ENCODE assay signal across 1 cellular context in genomic region chr10:102502337-102503151, GRCh38.
TF ChIP-seq lines count a peak whose summit lies in the region.

ACTR1A (minus strand) TSS chr10:102502712; CDS start chr10:102502647, 65 bp downstream.

TF ChIP-seq in HepG2, 621 proteins besides CTCF, POLR2A, EP300 and RAD21 (continued from another document and continues in another):
- TF ChIP-seq UBTF (CRISPR knock-in tag; IDR thresholded peaks at IDR 0.05), result peak; percentile 10
- TF ChIP-seq KDM6A (CRISPR knock-in tag; IDR thresholded peaks at IDR 0.05; ENCODE audit: low read depth), result no peak
- TF ChIP-seq ONECUT2 (CRISPR knock-in tag; IDR thresholded peaks at IDR 0.05), result no peak
- no peak for TF ChIP-seq SCMH1 (CRISPR knock-in tag; IDR thresholded peaks at IDR 0.05; ENCODE audit: borderline replicate concordance)
- no peak for TF ChIP-seq JUND (CRISPR knock-in tag; IDR thresholded peaks at IDR 0.05)
- 0 out of 2 replicates have a peak, but pooled peaks have one; percentile 51 for TF ChIP-seq ZNF513 (CRISPR knock-in tag; conservative IDR thresholded peaks at IDR 0.05)
- TF ChIP-seq ZNF143 (CRISPR knock-in tag; IDR thresholded peaks at IDR 0.05), result peak; percentile 98
- 0 out of 2 replicates have a peak, but pooled peaks have one; percentile 57 for TF ChIP-seq ZNF639 (CRISPR knock-in tag; conservative IDR thresholded peaks at IDR 0.05)
- TF ChIP-seq FOXJ3 (CRISPR knock-in tag; IDR thresholded peaks at IDR 0.05; ENCODE audit: borderline replicate concordance), result peak; percentile 37; the same call in 1 of the 2 replicates
- TF ChIP-seq ZNF616 (CRISPR knock-in tag; IDR thresholded peaks at IDR 0.05; ENCODE audit: low read depth), result no peak
- no peak for TF ChIP-seq CHCHD3 (CRISPR knock-in tag; IDR thresholded peaks at IDR 0.05)
- TF ChIP-seq GMEB2 (CRISPR knock-in tag; IDR thresholded peaks at IDR 0.05; ENCODE audit: low read depth), result peak; percentile 64; the same call in 1 of the 2 replicates
- no peak for TF ChIP-seq EED (CRISPR knock-in tag; IDR thresholded peaks at IDR 0.05)
- 0 out of 2 replicates have a peak, but pooled peaks have one; percentile 59 for TF ChIP-seq POLR2G (IDR thresholded peaks at IDR 0.05; ENCODE audit: low read depth, low read length)
- TF ChIP-seq ISL2 (CRISPR knock-in tag; IDR thresholded peaks at IDR 0.05), result no peak
- TF ChIP-seq MLLT10 (CRISPR knock-in tag; IDR thresholded peaks at IDR 0.05), result no peak
- TF ChIP-seq CEBPZ (IDR thresholded peaks at IDR 0.05; ENCODE audit: low read length), result no peak
- TF ChIP-seq DZIP1 (CRISPR knock-in tag; IDR thresholded peaks at IDR 0.05), result no peak
- no peak for TF ChIP-seq HIVEP1 (CRISPR knock-in tag; IDR thresholded peaks at IDR 0.05)
- TF ChIP-seq TFE3 (CRISPR knock-in tag; IDR thresholded peaks at IDR 0.05), result peak; percentile 12; the same call in 1 of the 2 replicates
- TF ChIP-seq ZNF691 (CRISPR knock-in tag; IDR thresholded peaks at IDR 0.05; ENCODE audit: borderline replicate concordance, low read depth), result no peak
- no peak for TF ChIP-seq TEAD2 (CRISPR knock-in tag; IDR thresholded peaks at IDR 0.05)
- TF ChIP-seq ZNF430 (CRISPR knock-in tag; IDR thresholded peaks at IDR 0.05), result no peak
- TF ChIP-seq ZNF605 (CRISPR knock-in tag; IDR thresholded peaks at IDR 0.05), result no peak
- no peak; the same call in none of the 2 replicates for TF ChIP-seq KDM4B (CRISPR knock-in tag; IDR thresholded peaks at IDR 0.05)
- peak; percentile 76; the same call in 1 of the 2 replicates for TF ChIP-seq ZNF350 (CRISPR knock-in tag; IDR thresholded peaks at IDR 0.05; ENCODE audit: borderline replicate concordance, low read depth)
- no peak for TF ChIP-seq ZNF720 (CRISPR knock-in tag; IDR thresholded peaks at IDR 0.05)
- no peak for TF ChIP-seq GRHL1 (CRISPR knock-in tag; conservative IDR thresholded peaks at IDR 0.05)
- TF ChIP-seq ZBTB7A (CRISPR knock-in tag; IDR thresholded peaks at IDR 0.05), result no peak
- peak; percentile 98 for TF ChIP-seq IRF2 (CRISPR knock-in tag; IDR thresholded peaks at IDR 0.05)
- TF ChIP-seq ERF (CRISPR knock-in tag; IDR thresholded peaks at IDR 0.05), result peak; percentile 57
- TF ChIP-seq HNRNPUL1 (IDR thresholded peaks at IDR 0.05; ENCODE audit: low read depth, low read length), result no peak
- TF ChIP-seq ZNF547 (CRISPR knock-in tag; IDR thresholded peaks at IDR 0.05), result no peak; the same call in 1 of the 2 replicates
- peak; percentile 77 for TF ChIP-seq ZNF335 (CRISPR knock-in tag; IDR thresholded peaks at IDR 0.05)
- TF ChIP-seq ZBTB7B (CRISPR knock-in tag; IDR thresholded peaks at IDR 0.05), result no peak
- TF ChIP-seq GLI4 (CRISPR knock-in tag; IDR thresholded peaks at IDR 0.05; ENCODE audit: borderline replicate concordance), result peak; percentile 66; the same call in 1 of the 2 replicates
- TF ChIP-seq TBL1XR1 (IDR thresholded peaks at IDR 0.05; ENCODE audit: borderline replicate concordance, low read length, partially characterized antibody), result no peak
- TF ChIP-seq SMYD3 (CRISPR knock-in tag; IDR thresholded peaks at IDR 0.05), result no peak
- TF ChIP-seq CENPT (CRISPR knock-in tag; IDR thresholded peaks at IDR 0.05; ENCODE audit: low read depth), result no peak
- no peak for TF ChIP-seq TGIF2 (CRISPR knock-in tag; IDR thresholded peaks at IDR 0.05)
- peak; percentile 92 for TF ChIP-seq PITX1 (CRISPR knock-in tag; IDR thresholded peaks at IDR 0.05)
- no peak for TF ChIP-seq HMGA1 (CRISPR knock-in tag; conservative IDR thresholded peaks at IDR 0.05)
- no peak for TF ChIP-seq ZNF510 (CRISPR knock-in tag; IDR thresholded peaks at IDR 0.05; ENCODE audit: low read depth)
- TF ChIP-seq KDM2A (CRISPR knock-in tag; IDR thresholded peaks at IDR 0.05; ENCODE audit: borderline replicate concordance, low read depth), result 0 out of 2 replicates have a peak, but pooled peaks have one; percentile 49
- TF ChIP-seq ATF5 (CRISPR knock-in tag; IDR thresholded peaks at IDR 0.05; ENCODE audit: low read depth), result no peak
- TF ChIP-seq FOXK2 (IDR thresholded peaks at IDR 0.05), result peak; percentile 59; the same call in 1 of the 2 replicates
